In the genomic region with DNA sequence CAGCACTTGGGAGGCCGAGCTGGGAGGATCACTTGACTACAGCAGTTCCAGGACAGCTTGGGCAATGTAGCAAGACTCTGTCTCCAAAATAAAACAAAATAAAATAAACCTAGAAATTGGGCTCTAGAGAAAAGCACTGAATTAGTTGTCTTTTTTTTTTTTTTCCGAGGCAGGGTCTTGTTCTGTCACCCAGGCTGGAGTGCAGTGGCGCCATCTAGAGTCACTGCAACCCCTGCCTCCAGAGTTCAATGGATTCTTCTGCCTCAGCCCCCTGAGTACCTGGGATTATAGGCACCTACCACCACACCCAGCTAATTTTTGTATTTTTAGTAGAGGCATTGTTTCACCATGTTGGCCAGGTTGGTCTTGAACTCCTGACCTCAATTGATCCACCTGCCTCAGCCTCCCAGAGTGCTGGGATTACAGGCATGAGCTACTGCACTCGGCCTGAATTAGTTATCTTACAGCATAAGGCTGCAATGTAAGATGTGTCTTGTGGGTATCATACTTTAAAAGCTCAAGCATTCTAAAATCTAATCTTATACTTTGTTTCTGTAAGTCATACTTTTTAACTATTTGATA, we compare ENCODE assay signal across 8 cellular contexts. TPM values are rescaled to one million over a fixed set of nuclear protein-coding genes. Genes with fewer than 3 reads are reported as not detected.
DNase-seq lines count a peak whose midpoint lies in the region; ATAC-seq and TF ChIP-seq lines count a peak whose summit lies in the region.

No MANE protein-coding gene starts in this region.

- ATAC-seq in GM19455 (IDR thresholded peaks at IDR 0.05; ENCODE audit: unreplicated experiment) = no peak

- H3K4me1 Mint-ChIP-seq in activated T-helper 1 cell treated with anti-CD3 and anti-CD28 coated beads, Interleukin-12 subunit alpha, Interleukin-12 subunit beta, Interleukin-2, Interleukin-4 antibody, amounts not matched to agents 30 ng/mL and 10 ng/mL and 1 ng/mL, durations not matched to agents 14 hours and 24 hours and 36 hours (ENCODE audit: low read depth) = no peaks in the 10 kb centered on the region

- peak; percentile 26 to 63 for TF ChIP-seq CTCF in right atrium auricular region (IDR thresholded peaks at IDR 0.05)

- H3K9me3 Mint-ChIP-seq in activated T-helper 1 cell treated with anti-CD3 and anti-CD28 coated beads, Interleukin-12 subunit alpha, Interleukin-12 subunit beta, Interleukin-2, Interleukin-4 antibody, amounts not matched to agents 30 ng/mL and 10 ng/mL and 1 ng/mL, durations not matched to agents 14 hours and 24 hours and 36 hours = no peaks in the 10 kb centered on the region

- intact Hi-C loops in activated T-helper 1 cell treated with anti-CD3 and anti-CD28 coated beads, Interleukin-12 subunit alpha, Interleukin-12 subunit beta, Interleukin-2, Interleukin-4 antibody, amounts not matched to agents 30 ng/mL and 10 ng/mL and 1 ng/mL, durations not matched to agents 14 hours and 24 hours and 36 hours (cut with micrococcal nuclease) = loop anchor here (1.0 to 2.0 kb wide), 2 partner anchors 473 to 775 kb away; no protein-coding TSS in a partner anchor

- no peaks in the 10 kb centered on the region for H3K9me3 ChIP-seq in right atrium auricular region

- no peak overlapping the region for H3K4me3 ChIP-seq in right atrium auricular region

- peaks cover 5% of the 10 kb centered on the region for H3K27me3 Mint-ChIP-seq in activated T-helper 1 cell treated with anti-CD3 and anti-CD28 coated beads, Interleukin-12 subunit alpha, Interleukin-12 subunit beta, Interleukin-2, Interleukin-4 antibody, amounts not matched to agents 30 ng/mL and 10 ng/mL and 1 ng/mL, durations not matched to agents 14 hours and 24 hours and 36 hours (ENCODE audit: insufficient read depth)

- no peak overlapping the region for H3K27ac Mint-ChIP-seq in activated T-helper 1 cell treated with anti-CD3 and anti-CD28 coated beads, Interleukin-12 subunit alpha, Interleukin-12 subunit beta, Interleukin-2, Interleukin-4 antibody, amounts not matched to agents 30 ng/mL and 10 ng/mL and 1 ng/mL, durations not matched to agents 14 hours and 24 hours and 36 hours

- H3K27ac ChIP-seq in right atrium auricular region = no peak overlapping the region

- no peaks in the 10 kb centered on the region for H3K27me3 ChIP-seq in right atrium auricular region

- no peaks in the 10 kb centered on the region for H3K4me1 ChIP-seq in right atrium auricular region

- DNase-seq in EH (ENCODE audit: low read depth) = peak; percentile 33
- peak; percentile 70 for DNase-seq in NAMALWA (ENCODE audit: low spot score)
- DNase-seq in activated T-helper 1 cell treated with anti-CD3 and anti-CD28 coated beads, Interleukin-12 subunit alpha, Interleukin-12 subunit beta, Interleukin-2, Interleukin-4 antibody, amounts not matched to agents 30 ng/mL and 10 ng/mL and 1 ng/mL, durations not matched to agents 14 hours and 24 hours and 36 hours (ENCODE audit: low spot score) = peak; percentile 36
- no peak for DNase-seq in right atrium auricular region (ENCODE audit: low spot score)
- DNase-seq in stimulated activated CD8-positive, alpha-beta memory T cell treated with anti-CD3 and anti-CD28 coated beads, Interleukin-4, amount 100 ng/mL, for 48 hours = peak; percentile 54
- no peak for DNase-seq in putamen (ENCODE audit: low spot score)
- no peak for DNase-seq in Ammon's horn (ENCODE audit: low spot score)

- H3K36me3 Mint-ChIP-seq in activated T-helper 1 cell treated with anti-CD3 and anti-CD28 coated beads, Interleukin-12 subunit alpha, Interleukin-12 subunit beta, Interleukin-2, Interleukin-4 antibody, amounts not matched to agents 30 ng/mL and 10 ng/mL and 1 ng/mL, durations not matched to agents 14 hours and 24 hours and 36 hours (ENCODE audit: low read depth) = no peaks in the 10 kb centered on the region

- H3K4me3 Mint-ChIP-seq in activated T-helper 1 cell treated with anti-CD3 and anti-CD28 coated beads, Interleukin-12 subunit alpha, Interleukin-12 subunit beta, Interleukin-2, Interleukin-4 antibody, amounts not matched to agents 30 ng/mL and 10 ng/mL and 1 ng/mL, durations not matched to agents 14 hours and 24 hours and 36 hours = no peak overlapping the region

- H3K36me3 ChIP-seq in right atrium auricular region = no peaks in the 10 kb centered on the region

RNA-seq across cellular contexts. Expression of a gene that starts 12.8 kb away (rescaled TPM):
- 0.44 TPM in 1 of 2 replicates, not detected in the other for total RNA-seq in activated T-helper 1 cell treated with anti-CD3 and anti-CD28 coated beads, Interleukin-12 subunit alpha, Interleukin-12 subunit beta, Interleukin-2, Interleukin-4 antibody, amounts not matched to agents 30 ng/mL and 10 ng/mL and 1 ng/mL, durations not matched to agents 14 hours and 24 hours and 36 hours
- total RNA-seq in right atrium auricular region = not detected

RNA-seq across cellular contexts. Expression of a gene that starts 18.1 kb away (rescaled TPM):
- 15.5 and 20.9 TPM in 2 replicates for total RNA-seq in activated T-helper 1 cell treated with anti-CD3 and anti-CD28 coated beads, Interleukin-12 subunit alpha, Interleukin-12 subunit beta, Interleukin-2, Interleukin-4 antibody, amounts not matched to agents 30 ng/mL and 10 ng/mL and 1 ng/mL, durations not matched to agents 14 hours and 24 hours and 36 hours
- 1 to 10 TPM; 2.9 to 4.1 TPM for total RNA-seq in right atrium auricular region

Comparison
In these comparisons a context has a peak if more than half of its experiments do, and no peak if none do; other contexts are left out.
1. DNase-seq: peak in EH (single experiment), NAMALWA (single experiment), activated T-helper 1 cell treated with anti-CD3 and anti-CD28 coated beads, Interleukin-12 subunit alpha, Interleukin-12 subunit beta, Interleukin-2, Interleukin-4 antibody, amounts not matched to agents 30 ng/mL and 10 ng/mL and 1 ng/mL, durations not matched to agents 14 hours and 24 hours and 36 hours (single experiment) and stimulated activated CD8-positive, alpha-beta memory T cell treated with anti-CD3 and anti-CD28 coated beads, Interleukin-4, amount 100 ng/mL, for 48 hours (single experiment); none in right atrium auricular region (single experiment), putamen (single experiment) and Ammon's horn (single experiment).